In genomic region chr18:62323483-62324354, GRCh38 we compare ENCODE assay signal across 12 cellular contexts. TPM values are rescaled to one million over a fixed set of nuclear protein-coding genes. Genes with fewer than 3 reads are reported as not detected.
DNase-seq lines count a peak whose midpoint lies in the region; ATAC-seq and TF ChIP-seq lines count a peak whose summit lies in the region.
"Had no signal": no experiment of that assay in that cellular context is flagged by ENCODE, and none has a peak within 500 bp of the region (broad histone marks: within the 10 kb centered on the region; RNA-seq: fewer than 3 reads in every experiment).

No MANE protein-coding gene starts in this region.

- no peaks in the 10 kb centered on the region for H3K9me1 ChIP-seq in IMR-90 (ENCODE audit: insufficient read depth, low read length)

- POLR2A ChIA-PET in IMR-90 (lab: Charles Lee; ENCODE audit: unreplicated experiment): no interaction called here

- H4K91ac ChIP-seq in IMR-90 (ENCODE audit: insufficient read depth, low read depth, low read length): no peak overlapping the region

- H4K20me1 ChIP-seq in IMR-90 (ENCODE audit: insufficient read depth, low read length): no peaks in the 10 kb centered on the region

- H3K9ac ChIP-seq in IMR-90 (ENCODE audit: low read depth, low read length) (no peak overlapping the region), colonic mucosa (ENCODE audit: low read depth in 2 of 2, low read length in 2 of 2) (peak overlapping the region in 1 of 2 donors; percentile 62)

- H2BK20ac ChIP-seq in IMR-90 (ENCODE audit: low read depth, low read length): no peak overlapping the region

- H3K4me1 ChIP-seq in IMR-90 (ENCODE audit: control insufficient read depth, insufficient read depth, low read length): peaks cover 5% of the 10 kb centered on the region
- H3K4me1 ChIP-seq in colonic mucosa: peaks cover 6% of the 10 kb centered on the region

- H3K4me3 Mint-ChIP-seq in T-helper 2 cell treated with Interferon-gamma antibody and Interleukin-4, amounts not matched to agents 5 μg/mL and 100 μg/mL, for 36 hours: peak overlapping the region; percentile 89
- peak overlapping the region; percentile 80 for H3K4me3 Mint-ChIP-seq in nephron progenitor cell

- no peak overlapping the region for H2AFZ ChIP-seq in IMR-90 (replicated peaks; ENCODE audit: low read length, poor library complexity)

- no peak for ATAC-seq in IMR-90 (ENCODE audit: low read depth)

- no peak overlapping the region for H3K4me2 ChIP-seq in IMR-90 (ENCODE audit: low read depth, low read length)

- H3K23ac ChIP-seq in IMR-90 (ENCODE audit: low read depth, low read length): no peak overlapping the region

- no peak for TF ChIP-seq POLR2A in IMR-90 (IDR thresholded peaks at IDR 0.05; ENCODE audit: low read depth, low read length)

- CTCF ChIA-PET in IMR-90 (lab: Yijun Ruan, JAX): no interaction called here

- no peak overlapping the region for H2AK5ac ChIP-seq in IMR-90 (ENCODE audit: low read depth, low read length)

- peaks cover 61% of the 10 kb centered on the region for H3K27me3 ChIP-seq in IMR-90 (ENCODE audit: control insufficient read depth, insufficient read depth, low read length)
- H3K27me3 ChIP-seq in colonic mucosa: peaks cover 8% of the 10 kb centered on the region

- no peaks in the 10 kb centered on the region for H3K9me3 Mint-ChIP-seq in T-helper 2 cell treated with Interferon-gamma antibody and Interleukin-4, amounts not matched to agents 5 μg/mL and 100 μg/mL, for 36 hours
- H3K9me3 Mint-ChIP-seq in nephron progenitor cell: no peaks in the 10 kb centered on the region

- no peak overlapping the region for H3K56ac ChIP-seq in IMR-90 (ENCODE audit: extremely low read depth, insufficient read depth, low read length)

- in situ Hi-C loops in IMR-90 (cut with MboI; ENCODE audit: low sequenced_read_pairs): no loop called here

- H4K8ac ChIP-seq in IMR-90 (ENCODE audit: low read depth in 2 of 2, low read length in 2 of 2): no peak overlapping the region

- H3K9me3 ChIP-seq in IMR-90 (ENCODE audit: control insufficient read depth, insufficient read depth, low read length) (no peaks in the 10 kb centered on the region), colonic mucosa (no peaks in the 10 kb centered on the region)
- H3K9me3 ChIP-seq: left ventricle myocardium inferior had no signal

- dilution Hi-C loops in IMR-90 (cut with HindIII; ENCODE audit: low sequenced_read_pairs, unreplicated experiment): no loop called here

- no TSS peak for BruUV-seq in IMR-90 (replicated peaks; lab: Mats Ljungman, UMichigan)

- no peak for TF ChIP-seq CTCF in IMR-90 (conservative IDR thresholded peaks at IDR 0.05; ENCODE audit: low read depth, low read length)
- no peak for TF ChIP-seq CTCF in colonic mucosa (IDR thresholded peaks at IDR 0.05)
- TF ChIP-seq CTCF in nephron progenitor cell (IDR thresholded peaks at IDR 0.05): no peak

- intact Hi-C loops in IMR-90 (cut with micrococcal nuclease) (no loop called here), colonic mucosa (cut with DNase I) (loop anchor here (2.0 kb wide), 1 partner anchor 101 kb away; no protein-coding TSS in a partner anchor)

- no peak overlapping the region for H3K4me3 ChIP-seq in IMR-90 (ENCODE audit: insufficient read depth, low read depth, low read length)
- H3K4me3 ChIP-seq in colonic mucosa: no peak overlapping the region

- no peaks in the 10 kb centered on the region for H3K36me3 ChIP-seq in IMR-90 (ENCODE audit: control insufficient read depth, insufficient read depth, low read length)
- H3K36me3 ChIP-seq in colonic mucosa: no peaks in the 10 kb centered on the region
- H3K36me3 ChIP-seq: brain microvascular endothelial cell, left ventricle myocardium inferior had no signal

- H2BK5ac ChIP-seq in IMR-90 (ENCODE audit: low read depth, low read length, poor library complexity, severe bottlenecking): no peak overlapping the region

- H2AK9ac ChIP-seq in IMR-90 (replicated peaks; ENCODE audit: low read depth, low read length, poor library complexity): no peak overlapping the region

- WGBS in IMR-90 (ENCODE audit: extremely low coverage in 2 of 2, insufficient read length in 1 of 2), 2 experiments: 17% methylated on average over 1 of the region's 8 CpGs; no CpG with 5 or more reads in 1 of the 2 experiments

- no peaks in the 10 kb centered on the region for H3K79me1 ChIP-seq in IMR-90 (ENCODE audit: low read depth in 1 of 2, low read length in 2 of 2)

- no peak for TF ChIP-seq RAD21 in IMR-90 (IDR thresholded peaks at IDR 0.05; ENCODE audit: low read length)

- H3K18ac ChIP-seq in IMR-90 (ENCODE audit: low read depth, low read length): no peak overlapping the region

- H2BK120ac ChIP-seq in IMR-90 (ENCODE audit: low read depth, low read length): no peak overlapping the region

- peaks cover 33% of the 10 kb centered on the region for H3K4me1 Mint-ChIP-seq in T-helper 2 cell treated with Interferon-gamma antibody and Interleukin-4, amounts not matched to agents 5 μg/mL and 100 μg/mL, for 36 hours (ENCODE audit: low read depth)
- H3K4me1 Mint-ChIP-seq in nephron progenitor cell: peaks cover 34% of the 10 kb centered on the region

- H2BK15ac ChIP-seq in IMR-90 (ENCODE audit: low read depth, low read length): no peak overlapping the region

- H3K27ac ChIP-seq in IMR-90 (ENCODE audit: insufficient read depth, low read length): no peak overlapping the region
- peak overlapping the region; percentile 49 for H3K27ac ChIP-seq in colonic mucosa
- H3K27ac ChIP-seq: brain microvascular endothelial cell, left ventricle myocardium inferior had no signal

- peaks cover 10% of the 10 kb centered on the region for H3K36me3 Mint-ChIP-seq in T-helper 2 cell treated with Interferon-gamma antibody and Interleukin-4, amounts not matched to agents 5 μg/mL and 100 μg/mL, for 36 hours (ENCODE audit: low read depth)
- H3K36me3 Mint-ChIP-seq in nephron progenitor cell (ENCODE audit: low read depth): no peaks in the 10 kb centered on the region

- peaks cover 34% of the 10 kb centered on the region for H3K27me3 Mint-ChIP-seq in T-helper 2 cell treated with Interferon-gamma antibody and Interleukin-4, amounts not matched to agents 5 μg/mL and 100 μg/mL, for 36 hours (ENCODE audit: low read depth)
- H3K27me3 Mint-ChIP-seq in nephron progenitor cell (ENCODE audit: low read depth, poor library complexity): peaks cover 61% of the 10 kb centered on the region

- no peak overlapping the region for H3K27ac Mint-ChIP-seq in T-helper 2 cell treated with Interferon-gamma antibody and Interleukin-4, amounts not matched to agents 5 μg/mL and 100 μg/mL, for 36 hours
- H3K27ac Mint-ChIP-seq in nephron progenitor cell: no peak overlapping the region

- no peak for DNase-seq in T-helper 2 cell treated with Interferon-gamma antibody and Interleukin-4, amounts not matched to agents 5 μg/mL and 100 μg/mL, for 36 hours (ENCODE audit: low spot score)
- no peak for DNase-seq in T-helper 2 cell
- DNase-seq in IMR-90: no peak
- no peak for DNase-seq in colonic mucosa
- no peak for DNase-seq in nephron progenitor cell
- DNase-seq in SIG-M5 (lab: John Stamatoyannopoulos, UW): no peak
- no peak for DNase-seq in hippocampal formation (lab: John Stamatoyannopoulos, UW)
- DNase-seq in DMS 273 treated with DMSO at 0.1 percent for 48 hours (lab: John Stamatoyannopoulos, UW): no peak
- DNase-seq: brain microvascular endothelial cell, left ventricle myocardium inferior, NCI-H1417 treated with DMSO at 0.1 percent for 48 hours, NCI-H510A had no signal

- H3K14ac ChIP-seq in IMR-90 (replicated peaks; ENCODE audit: low read depth, low read length): no peak overlapping the region

- no peak overlapping the region for H3K4ac ChIP-seq in IMR-90 (ENCODE audit: low read depth, low read length)

- H4K5ac ChIP-seq in IMR-90 (ENCODE audit: low read depth, low read length): no peak overlapping the region

TF ChIP-seq in IMR-90, 13 proteins besides CTCF, POLR2A, EP300 and RAD21:
- TF ChIP-seq CHD1 (IDR thresholded peaks at IDR 0.05; ENCODE audit: low read depth, low read length) (no peak), MAFK (IDR thresholded peaks at IDR 0.05; ENCODE audit: low read depth, low read length) (0 out of 2 replicates have a peak, but pooled peaks have one; percentile 2)
TF ChIP-seq in IMR-90: peak in this region for 1.

RNA-seq across cellular contexts. Expression of gene TNFRSF11A, which starts 1.4 kb away (rescaled TPM):
- under 0.01 TPM in 1 of 2 replicates, not detected in the other for total RNA-seq in IMR-90 (2012; rRNA removed)
- polyA plus RNA-seq in IMR-90 (2012; rRNA removed): 0.09 TPM in 1 of 2 replicates, not detected in the other
- polyA plus RNA-seq in IMR-90 (2012; cell fraction: cytosol; rRNA removed): 0.03 and 0.17 TPM in 2 replicates
- polyA plus RNA-seq in IMR-90 (2012; cell fraction: nucleus; rRNA removed; ENCODE audit: low replicate concordance): 0.01 and 0.13 TPM in 2 replicates
- total RNA-seq in colonic mucosa: 10 to 100 TPM; 80.6 to 86.6 TPM

Comparison
In these comparisons a context has a peak if more than half of its experiments do, and no peak if none do; other contexts are left out.
1. RNA of gene TNFRSF11A, which starts 1.4 kb away (total RNA-seq): 80.6 to 86.6 TPM in colonic mucosa; under 0.01 TPM in IMR-90; every median in the first group is over 10 times any median in the second.